ENCODE assay signal across 9 cellular contexts in the genomic region with DNA sequence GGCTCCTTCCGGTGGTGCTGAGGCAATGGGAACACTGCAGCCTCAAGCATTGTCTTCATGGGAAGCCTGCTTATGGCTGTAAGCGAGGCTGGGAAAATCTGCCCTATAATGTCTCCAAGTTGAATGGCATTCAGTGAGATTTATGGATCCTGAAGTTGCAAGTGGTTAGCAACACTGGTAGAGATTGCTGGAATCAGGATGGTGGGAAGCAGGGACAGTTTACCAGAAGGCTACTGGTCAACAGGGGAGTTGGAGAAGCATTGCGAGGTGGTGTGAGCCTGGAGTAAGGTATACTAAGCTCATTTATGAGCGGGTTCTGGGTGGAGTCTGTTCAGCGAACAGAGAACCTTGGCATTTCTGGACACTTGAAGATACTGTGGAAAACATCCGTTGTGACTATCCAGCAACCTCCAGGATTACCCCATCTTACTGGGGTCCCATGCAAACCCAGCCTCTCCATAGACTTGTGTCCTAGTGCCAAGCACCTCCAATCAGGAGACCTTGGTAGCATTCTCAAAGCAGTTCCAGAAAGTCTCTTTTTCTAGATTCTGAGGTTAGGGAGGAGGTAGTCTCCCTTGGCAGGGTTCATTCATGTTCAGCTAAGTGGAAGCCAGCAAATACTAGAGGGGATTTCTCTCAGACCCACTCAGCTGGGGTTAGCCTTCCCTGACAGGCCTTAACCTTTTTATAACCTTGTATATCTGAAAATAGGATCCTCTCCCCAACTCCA. TPM values are rescaled to one million over a fixed set of nuclear protein-coding genes. Genes with fewer than 3 reads are reported as not detected.
DNase-seq lines count a peak whose midpoint lies in the region; ATAC-seq, FAIRE-seq and TF ChIP-seq lines count a peak whose summit lies in the region.
"Had no signal": no experiment of that assay in that cellular context is flagged by ENCODE, and none has a peak within 500 bp of the region (broad histone marks: within the 10 kb centered on the region; RNA-seq: fewer than 3 reads in every experiment).

No MANE protein-coding gene starts in this region.

- peak; percentile 60 for TF ChIP-seq POLR2A in GM12891 (IDR thresholded peaks at IDR 0.05; ENCODE audit: low read depth, low read length)

- no peaks in the 10 kb centered on the region for H3K9me3 ChIP-seq in naive thymus-derived CD4-positive, alpha-beta T cell (ENCODE audit: control insufficient read depth in 2 of 3, low read length in 3 of 3)

- intact Hi-C loops in naive thymus-derived CD4-positive, alpha-beta T cell (cut with micrococcal nuclease), result no loop called here

- H3K27me3 Mint-ChIP-seq in IgD-negative memory B cell, result no peaks in the 10 kb centered on the region
- H3K27me3 Mint-ChIP-seq in activated naive CD8-positive, alpha-beta T cell treated with anti-CD3 and anti-CD28 coated beads, Interleukin-2, amount 50 U/mL, for 24 hours, result no peaks in the 10 kb centered on the region
- peaks cover 0 to 5% (median 0%) of the 10 kb centered on the region in 5 donors for H3K27me3 Mint-ChIP-seq in naive thymus-derived CD4-positive, alpha-beta T cell

- CTCF ChIA-PET in naive thymus-derived CD4-positive, alpha-beta T cell (lab: Charles Lee), result interaction anchor here (1.2 kb wide), 1 partner anchor 36 kb away, joined by 3 read pairs; no protein-coding TSS in a partner anchor

- H3K4me1 Mint-ChIP-seq in IgD-negative memory B cell, result peaks cover 4 to 12% (median 9%) of the 10 kb centered on the region in 3 donors
- H3K4me1 Mint-ChIP-seq in activated naive CD8-positive, alpha-beta T cell treated with anti-CD3 and anti-CD28 coated beads, Interleukin-2, amount 50 U/mL, for 24 hours, result peaks cover 39% of the 10 kb centered on the region
- peaks cover 19 to 44% (median 32%) of the 10 kb centered on the region in 7 donors for H3K4me1 Mint-ChIP-seq in naive thymus-derived CD4-positive, alpha-beta T cell

- H3K4me3 Mint-ChIP-seq in IgD-negative memory B cell, result peak overlapping the region in 1 of 4 donors; percentile 36
- peak overlapping the region; percentile 21 for H3K4me3 Mint-ChIP-seq in activated naive CD8-positive, alpha-beta T cell treated with anti-CD3 and anti-CD28 coated beads, Interleukin-2, amount 50 U/mL, for 24 hours
- H3K4me3 Mint-ChIP-seq in naive thymus-derived CD4-positive, alpha-beta T cell, result peak overlapping the region in 1 of 10 donors; percentile 17

- no peak overlapping the region for H3K27ac ChIP-seq in naive thymus-derived CD4-positive, alpha-beta T cell (ENCODE audit: low read depth, low read length)

- H3K27me3 ChIP-seq in naive thymus-derived CD4-positive, alpha-beta T cell (ENCODE audit: control insufficient read depth in 2 of 2, insufficient read depth in 2 of 2, low read length in 2 of 2), result no peaks in the 10 kb centered on the region

- H3K36me3 Mint-ChIP-seq in IgD-negative memory B cell, result peaks cover 6% of the 10 kb centered on the region
- H3K36me3 Mint-ChIP-seq in activated naive CD8-positive, alpha-beta T cell treated with anti-CD3 and anti-CD28 coated beads, Interleukin-2, amount 50 U/mL, for 24 hours (ENCODE audit: low read depth), result peaks cover 61% of the 10 kb centered on the region
- H3K36me3 Mint-ChIP-seq in naive thymus-derived CD4-positive, alpha-beta T cell, result peaks cover 10 to 41% (median 18%) of the 10 kb centered on the region in 5 donors

- no peak overlapping the region for H3K4me3 ChIP-seq in naive thymus-derived CD4-positive, alpha-beta T cell (ENCODE audit: low read length)

- peaks cover 26 to 57% (median 29%) of the 10 kb centered on the region in 3 experiments for H3K36me3 ChIP-seq in naive thymus-derived CD4-positive, alpha-beta T cell (ENCODE audit: control insufficient read depth in 2 of 3, insufficient read depth in 3 of 3, low read length in 3 of 3)

- POLR2A ChIA-PET in naive thymus-derived CD4-positive, alpha-beta T cell (lab: Charles Lee), result no interaction called here

- no peak for FAIRE-seq in GM12891 (lab: Jason Lieb, UNC)

- H3K9me3 Mint-ChIP-seq in IgD-negative memory B cell, result no peaks in the 10 kb centered on the region
- no peaks in the 10 kb centered on the region for H3K9me3 Mint-ChIP-seq in activated naive CD8-positive, alpha-beta T cell treated with anti-CD3 and anti-CD28 coated beads, Interleukin-2, amount 50 U/mL, for 24 hours
- H3K9me3 Mint-ChIP-seq in naive thymus-derived CD4-positive, alpha-beta T cell, result no peaks in the 10 kb centered on the region

- H3K27ac Mint-ChIP-seq in IgD-negative memory B cell, result peak overlapping the region; percentile 17 to 83 (median 43)
- peak overlapping the region; percentile 75 for H3K27ac Mint-ChIP-seq in activated naive CD8-positive, alpha-beta T cell treated with anti-CD3 and anti-CD28 coated beads, Interleukin-2, amount 50 U/mL, for 24 hours
- H3K27ac Mint-ChIP-seq in naive thymus-derived CD4-positive, alpha-beta T cell, result peak overlapping the region in 7 of 9 donors; percentile 11 to 72 (median 57)

- no peak for DNase-seq in GM12891 (ENCODE audit: insufficient read length, low spot score)
- no peak for DNase-seq in activated naive CD8-positive, alpha-beta T cell treated with anti-CD3 and anti-CD28 coated beads, Interleukin-2, amount 50 U/mL, for 24 hours
- no peak for DNase-seq in naive thymus-derived CD4-positive, alpha-beta T cell
- DNase-seq in NK-92 treated with Interleukin-12 subunit alpha and Interleukin-12 subunit beta, amount 100 ng/mL, for 24 hours (lab: John Stamatoyannopoulos, UW), result no peak
- DNase-seq in GDM1 (lab: John Stamatoyannopoulos, UW), result no peak
- DNase-seq in NCI-H2227 treated with DMSO at 0.1 percent for 48 hours (lab: John Stamatoyannopoulos, UW), result no peak
- DNase-seq: NCI-H1092 had no signal

- peaks cover 15 to 16% of the 10 kb centered on the region in 2 donors for H3K4me1 ChIP-seq in naive thymus-derived CD4-positive, alpha-beta T cell (ENCODE audit: control insufficient read depth in 2 of 2, insufficient read depth in 2 of 2, low read length in 2 of 2)

- ATAC-seq in activated naive CD8-positive, alpha-beta T cell treated with anti-CD3 and anti-CD28 coated beads, Interleukin-2, amount 50 U/mL, for 24 hours, result peak; percentile 6
- ATAC-seq in naive thymus-derived CD4-positive, alpha-beta T cell, result peak; percentile 19
- ATAC-seq in HG02938 (IDR thresholded peaks at IDR 0.05; ENCODE audit: unreplicated experiment), result no peak

TF ChIP-seq in GM12891, 5 proteins besides CTCF, POLR2A, EP300 and RAD21:
- TF ChIP-seq TAF1 (IDR thresholded peaks at IDR 0.05; ENCODE audit: low read depth, low read length) (no peak), PAX5 (IDR thresholded peaks at IDR 0.05; ENCODE audit: insufficient read depth, low read length, severe bottlenecking) (no peak), POU2F2 (IDR thresholded peaks at IDR 0.05; ENCODE audit: low read depth, low read length) (peak; percentile 54; the same call in 1 of the 2 replicates), POLR2AphosphoS5 (IDR thresholded peaks at IDR 0.05; ENCODE audit: low read depth, low read length) (peak; percentile 53), SPI1 (IDR thresholded peaks at IDR 0.05; ENCODE audit: low read depth, low read length) (no peak)

RNA-seq across cellular contexts. Expression of a gene that starts 7.3 kb away (rescaled TPM):
- 3,537 TPM for polyA plus RNA-seq in GM12891 (2012; ENCODE audit: low read depth, missing spikeins)
- 1,214 TPM for polyA plus RNA-seq in IgD-negative memory B cell
- total RNA-seq in naive thymus-derived CD4-positive, alpha-beta T cell, result 1,000 to 10,000 TPM; 1,411 to 1,898 (median 1,693) TPM
- 1,000 to 10,000 TPM; 1,357 to 1,450 TPM for polyA plus RNA-seq in naive thymus-derived CD4-positive, alpha-beta T cell

RNA-seq across cellular contexts. Expression of a gene that starts 30.7 kb away (rescaled TPM):
- 28.4 TPM for polyA plus RNA-seq in GM12891 (2012; ENCODE audit: low read depth, missing spikeins)
- polyA plus RNA-seq in IgD-negative memory B cell, result 50.7 TPM
- total RNA-seq in naive thymus-derived CD4-positive, alpha-beta T cell, result 10 to 100 TPM; 30.3 to 50.2 (median 46.8) TPM
- 10 to 100 TPM; 45.0 to 53.7 TPM for polyA plus RNA-seq in naive thymus-derived CD4-positive, alpha-beta T cell

RNA-seq across cellular contexts. Expression of a gene that starts 53.6 kb away (rescaled TPM):
- polyA plus RNA-seq in GM12891 (2012; ENCODE audit: low read depth, missing spikeins), result 0.26 TPM
- not detected for polyA plus RNA-seq in IgD-negative memory B cell
- under 1 TPM in 1 of 5 experiments, not detected in 4; 0.07 TPM for total RNA-seq in naive thymus-derived CD4-positive, alpha-beta T cell
- not detected for polyA plus RNA-seq in naive thymus-derived CD4-positive, alpha-beta T cell
